8 cellular contexts compared by ENCODE assay signal in the genomic region with DNA sequence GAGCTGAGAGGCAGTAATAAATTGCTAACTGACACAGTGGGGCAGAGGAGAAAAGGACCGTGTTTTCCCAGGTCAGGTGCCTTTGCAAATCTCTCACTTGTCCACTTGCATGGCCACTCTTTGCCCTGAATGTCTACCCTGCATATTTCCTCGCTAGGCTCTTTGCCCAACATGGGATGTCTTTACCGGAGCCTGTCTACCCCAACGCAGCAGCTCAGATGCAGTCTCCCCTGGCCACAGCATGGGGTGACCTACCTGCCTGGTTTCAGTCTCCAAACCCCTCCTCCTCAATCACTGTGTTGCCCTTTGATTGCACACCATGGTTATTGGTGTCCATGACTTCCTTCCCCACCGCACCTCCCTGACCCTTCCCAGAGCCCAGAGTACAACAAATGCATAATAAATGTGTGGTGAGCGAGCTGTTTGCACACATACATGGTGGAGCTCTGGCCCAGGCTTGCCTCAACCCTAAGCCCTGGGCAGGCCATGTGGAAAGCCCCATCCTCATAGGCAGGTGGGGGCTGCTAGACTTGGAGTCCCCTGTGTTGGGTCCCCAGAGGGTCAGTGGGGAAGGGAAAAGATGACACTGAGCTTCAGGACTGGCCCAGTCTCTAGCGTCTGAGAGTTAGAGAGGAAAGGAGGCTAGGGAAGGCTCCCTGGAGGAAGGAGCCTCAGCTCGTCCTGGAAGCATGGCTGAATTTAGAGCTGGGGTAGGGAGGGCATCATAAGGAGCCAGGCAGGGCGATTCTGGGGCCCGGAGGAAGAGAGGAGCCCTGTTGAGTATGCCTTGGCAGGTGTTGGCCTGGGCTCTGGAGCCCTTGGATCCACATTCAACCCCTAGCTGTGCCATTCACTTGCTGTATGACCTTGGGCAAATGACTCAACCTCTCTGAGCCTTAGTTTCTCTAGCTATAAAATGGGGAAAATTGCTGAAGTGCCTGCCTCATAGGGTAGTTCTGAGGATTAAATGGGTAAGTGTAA. TPM values are rescaled to one million over a fixed set of nuclear protein-coding genes. Genes with fewer than 3 reads are reported as not detected.
"Had no signal": no experiment of that assay in that cellular context is flagged by ENCODE, and none has a peak within 500 bp of the region (broad histone marks: within the 10 kb centered on the region; RNA-seq: fewer than 3 reads in every experiment).

No MANE protein-coding gene starts in this region.

- H3K4me3 ChIP-seq: GM23248 had no signal

- H3K27ac Mint-ChIP-seq: H9 had no signal

- H3K9me3 Mint-ChIP-seq: H9 had no signal

- H2AFZ ChIP-seq: GM23248 had no signal

- DNase-seq: GM23248, GOT3, H9, HCEC 1CT, IMR-90, KBM-7 had no signal

- H3K27ac ChIP-seq: GM23248 had no signal

- H3K9ac ChIP-seq: GM23248 had no signal

- H3K4me3 Mint-ChIP-seq: H9 had no signal

- FAIRE-seq: H54 had no signal

RNA-seq across cellular contexts. Expression of gene BPIFB6, which starts 4.4 kb away (rescaled TPM):
- total RNA-seq: GM23248, H9, HT-29, IMR-90 had no signal
- polyA plus RNA-seq: GM23248, IMR-90 had no signal

RNA-seq across cellular contexts. Expression of gene BPIFB2, which starts 19.6 kb away (rescaled TPM):
- total RNA-seq: GM23248, H9, HT-29, IMR-90 had no signal
- polyA plus RNA-seq: GM23248, IMR-90 had no signal

RNA-seq across cellular contexts. Expression of gene SUN5, which starts 22.8 kb away (rescaled TPM):
- total RNA-seq: GM23248, H9, HT-29, IMR-90 had no signal
- polyA plus RNA-seq: GM23248, IMR-90 had no signal

RNA-seq across cellular contexts. Expression of gene BPIFB3, which starts 26.6 kb away (rescaled TPM):
- total RNA-seq: GM23248, H9, HT-29, IMR-90 had no signal
- polyA plus RNA-seq: GM23248, IMR-90 had no signal

RNA-seq across cellular contexts. Expression of gene BPIFB4, which starts 52.4 kb away (rescaled TPM):
- total RNA-seq: GM23248, H9, HT-29, IMR-90 had no signal
- polyA plus RNA-seq: GM23248, IMR-90 had no signal
